20 cellular contexts compared by ENCODE assay signal in the genomic region with DNA sequence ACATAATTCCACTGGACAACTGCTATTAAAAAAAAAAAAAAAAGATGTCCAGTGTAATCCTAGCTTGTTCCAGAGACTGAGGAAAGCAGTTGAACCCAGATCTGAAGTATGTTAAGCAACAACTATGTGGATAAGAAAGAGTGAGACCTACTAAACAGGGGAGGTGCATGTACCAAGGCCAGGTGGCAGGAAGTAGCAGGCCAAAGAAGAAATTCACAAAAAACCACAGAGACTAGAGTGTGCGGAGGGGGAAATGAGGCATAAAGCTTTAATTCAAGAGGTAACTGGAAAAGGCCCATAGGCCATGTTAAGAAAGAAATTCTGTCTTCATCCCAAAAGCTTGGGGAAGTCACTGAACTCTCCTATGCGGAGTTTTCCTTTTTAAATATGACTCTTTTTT.
DNase-seq lines count a peak whose midpoint lies in the region; ATAC-seq and TF ChIP-seq lines count a peak whose summit lies in the region.
"Had no signal": no experiment of that assay in that cellular context is flagged by ENCODE, and none has a peak within 500 bp of the region (broad histone marks: within the 10 kb centered on the region; RNA-seq: fewer than 3 reads in every experiment).

No MANE protein-coding gene starts in this region.

- H2BK5ac ChIP-seq in mesenchymal stem cell (ENCODE audit: low read depth, low read length, poor library complexity, severe bottlenecking) = no peak overlapping the region

- no peaks in the 10 kb centered on the region for H4K20me1 ChIP-seq in MM.1S (ENCODE audit: insufficient read depth, low read length)

- H3K9me2 ChIP-seq in MM.1S (replicated peaks; ENCODE audit: insufficient read depth, low read length) = no peaks in the 10 kb centered on the region

- no peak overlapping the region for H4K91ac ChIP-seq in mesenchymal stem cell (ENCODE audit: low read length)

- TF ChIP-seq POLR2A in GM18505 (IDR thresholded peaks at IDR 0.05; ENCODE audit: borderline replicate concordance, extremely low read depth, insufficient read depth, insufficient read length) = no peak

- peaks cover 72% of the 10 kb centered on the region for H3K4me1 ChIP-seq in MM.1S (ENCODE audit: low read length)
- H3K4me1 ChIP-seq in colonic mucosa = no peaks in the 10 kb centered on the region
- no peaks in the 10 kb centered on the region for H3K4me1 ChIP-seq in mesenchymal stem cell (ENCODE audit: control insufficient read depth, insufficient read depth, low read depth, low read length)

- H3K4me2 ChIP-seq in MM.1S (ENCODE audit: low read depth, low read length) (peak overlapping the region; percentile 15), mesenchymal stem cell (ENCODE audit: low read length, poor library complexity, severe bottlenecking) (no peak overlapping the region)

- TF ChIP-seq CTCF in MM.1S (IDR thresholded peaks at IDR 0.05; ENCODE audit: low read length) (no peak), colonic mucosa (IDR thresholded peaks at IDR 0.05) (no peak), WERI-Rb-1 (IDR thresholded peaks at IDR 0.05; ENCODE audit: low read depth, low read length) (no peak)

- no peaks in the 10 kb centered on the region for H3K79me1 ChIP-seq in mesenchymal stem cell (replicated peaks; ENCODE audit: low read length, poor library complexity, severe bottlenecking)

- H3K4me3 ChIP-seq in MM.1S (ENCODE audit: low read length) (no peak overlapping the region), colonic mucosa (no peak overlapping the region), WERI-Rb-1 (ENCODE audit: low read depth, low read length) (no peak overlapping the region), mesenchymal stem cell (ENCODE audit: insufficient read depth in 1 of 2, low read depth in 1 of 2, low read length in 2 of 2) (no peak overlapping the region)
- H3K4me3 ChIP-seq: ovary had no signal

- H3F3A ChIP-seq in MM.1S (ENCODE audit: insufficient read depth, low read length) = peaks cover 39% of the 10 kb centered on the region

- ATAC-seq in GM18505 (IDR thresholded peaks at IDR 0.05; ENCODE audit: unreplicated experiment) = peak; percentile 82
- peak; percentile 55 for ATAC-seq in GM19468 (IDR thresholded peaks at IDR 0.05; ENCODE audit: extremely low read depth, unreplicated experiment)
- peak; percentile 76 for ATAC-seq in HG03066 (IDR thresholded peaks at IDR 0.05; ENCODE audit: low read depth, unreplicated experiment)
- ATAC-seq: Right ventricle myocardium inferior, T-cell had no signal

- H3K9me3 ChIP-seq in MM.1S (replicated peaks; ENCODE audit: insufficient read depth, low read length) = no peaks in the 10 kb centered on the region
- H3K9me3 ChIP-seq in colonic mucosa = no peaks in the 10 kb centered on the region
- no peaks in the 10 kb centered on the region for H3K9me3 ChIP-seq in WERI-Rb-1 (ENCODE audit: severe bottlenecking)
- no peaks in the 10 kb centered on the region for H3K9me3 ChIP-seq in mesenchymal stem cell (ENCODE audit: control insufficient read depth, low read length)
- H3K9me3 ChIP-seq: ovary had no signal

- H3K36me3 ChIP-seq in MM.1S (replicated peaks; ENCODE audit: insufficient read depth, low read length) (no peaks in the 10 kb centered on the region), colonic mucosa (no peaks in the 10 kb centered on the region), WERI-Rb-1 (no peaks in the 10 kb centered on the region), mesenchymal stem cell (ENCODE audit: control insufficient read depth in 1 of 2, insufficient read depth in 2 of 2, low read depth in 1 of 2, low read length in 2 of 2) (no peaks in the 10 kb centered on the region)
- H3K36me3 ChIP-seq: ovary had no signal

- H4K8ac ChIP-seq in mesenchymal stem cell (ENCODE audit: low read length) = no peak overlapping the region

- intact Hi-C loops in colonic mucosa (cut with DNase I) (no loop called here), posterior vena cava (cut with DNase I) (no loop called here)

- H3K79me2 ChIP-seq in MM.1S (ENCODE audit: low read length) = no peaks in the 10 kb centered on the region

- no peak overlapping the region for H3K23ac ChIP-seq in mesenchymal stem cell (ENCODE audit: low read length in 2 of 2)

- H3K27ac ChIP-seq in MM.1S (ENCODE audit: low read length) = peak overlapping the region; percentile 78
- H3K27ac ChIP-seq in colonic mucosa = no peak overlapping the region
- H3K27ac ChIP-seq in WERI-Rb-1 = no peak overlapping the region
- H3K27ac ChIP-seq in mesenchymal stem cell (ENCODE audit: low read length, poor library complexity, severe bottlenecking) = no peak overlapping the region
- H3K27ac ChIP-seq: ovary had no signal

- H3K14ac ChIP-seq in mesenchymal stem cell (ENCODE audit: low read length in 2 of 2) = no peak overlapping the region

- no peak overlapping the region for H2BK120ac ChIP-seq in mesenchymal stem cell (ENCODE audit: low read depth, low read length)

- H3K4ac ChIP-seq in mesenchymal stem cell (ENCODE audit: low read depth in 1 of 2, low read length in 2 of 2) = no peak overlapping the region

- DNase-seq in MM.1S (peak; percentile 95), colonic mucosa (no peak), posterior vena cava (ENCODE audit: low spot score) (no peak), WERI-Rb-1 (no peak), mesenchymal stem cell (no peak)
- DNase-seq: activated CD4-positive, alpha-beta memory T cell treated with anti-CD3 and anti-CD28 coated beads for 36 hours; activated naive CD4-positive, alpha-beta T cell treated with anti-CD3 and anti-CD28 coated beads, Interleukin-2, amount 10 ng/mL, durations not matched to agents 7 days and 5 days; activated T-cell treated with anti-CD3 and anti-CD28 coated beads, Interleukin-2, amount 50 U/mL, for 24 hours; CD4-positive, CD25-positive, alpha-beta regulatory T cell; DMS153; GOT3; NCI-H1930; NCI-H446; ovary; stimulated activated CD4-positive, alpha-beta T cell treated with anti-CD3 and anti-CD28 coated beads, Interleukin-2, amount 100 ng/mL, for 48 hours; T-cell had no signal

- no peak overlapping the region for H2BK15ac ChIP-seq in mesenchymal stem cell (ENCODE audit: low read depth, poor library complexity, severe bottlenecking)

- no peak overlapping the region for H2AK5ac ChIP-seq in mesenchymal stem cell (ENCODE audit: low read length, severe bottlenecking)

- H2BK12ac ChIP-seq in mesenchymal stem cell (ENCODE audit: low read length in 2 of 2) = no peak overlapping the region

- H3K27me3 ChIP-seq in MM.1S (replicated peaks; ENCODE audit: insufficient read depth, low read length) (no peaks in the 10 kb centered on the region), colonic mucosa (no peaks in the 10 kb centered on the region), WERI-Rb-1 (ENCODE audit: insufficient read depth, low read depth, severe bottlenecking) (no peaks in the 10 kb centered on the region), mesenchymal stem cell (ENCODE audit: control insufficient read depth in 1 of 2, insufficient read depth in 1 of 2, low read length in 2 of 2) (no peaks in the 10 kb centered on the region)
- H3K27me3 ChIP-seq: ovary had no signal

- 95% methylated on average over 1 of the region's 2 CpGs for WGBS in mesenchymal stem cell

- H3K18ac ChIP-seq in mesenchymal stem cell (ENCODE audit: low read depth in 1 of 2, low read length in 2 of 2) = peak overlapping the region in 1 of 2 experiments; percentile 44

- H2AFZ ChIP-seq in MM.1S (ENCODE audit: low read length) = peak overlapping the region; percentile 33
- no peak overlapping the region for H2AFZ ChIP-seq in mesenchymal stem cell (ENCODE audit: low read depth, low read length)

- H3K9ac ChIP-seq in MM.1S (ENCODE audit: low read length) (peak overlapping the region; percentile 8; the same call in 1 of the 2 replicates), colonic mucosa (ENCODE audit: low read depth in 2 of 2, low read length in 2 of 2) (no peak overlapping the region), mesenchymal stem cell (ENCODE audit: low read length) (no peak overlapping the region)
